ENCODE assay signal across 14 cellular contexts in the genomic region with DNA sequence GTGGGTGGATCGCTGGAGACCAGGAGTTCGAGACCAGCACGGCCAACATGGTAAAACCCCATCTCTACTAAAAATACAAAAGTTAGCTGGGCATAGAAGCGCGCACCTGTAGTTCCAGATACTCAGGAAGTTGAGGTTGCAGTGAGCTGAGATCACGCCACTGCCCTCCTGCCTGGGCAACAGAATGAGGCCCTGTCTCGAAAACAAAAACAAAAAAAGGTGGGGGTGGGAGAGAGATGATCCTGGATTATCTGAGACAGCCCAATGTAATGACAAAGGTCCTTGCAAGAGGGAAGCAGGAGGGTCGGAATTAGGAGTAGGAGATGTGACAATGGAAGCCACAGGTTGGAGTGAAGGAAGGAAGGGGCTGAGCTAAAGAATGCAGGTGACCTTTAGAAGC.
DNase-seq lines count a peak whose midpoint lies in the region; ATAC-seq, FAIRE-seq and TF ChIP-seq lines count a peak whose summit lies in the region.
"Had no signal": no experiment of that assay in that cellular context is flagged by ENCODE, and none has a peak within 500 bp of the region (broad histone marks: within the 10 kb centered on the region; RNA-seq: fewer than 3 reads in every experiment).

No MANE protein-coding gene starts in this region.

- intact Hi-C loops in left colon (cut with DNase I, micrococcal nuclease), result no loop called here

- no peak for TF ChIP-seq POLR2A in suprapubic skin (IDR thresholded peaks at IDR 0.05)

- no peaks in the 10 kb centered on the region for H3K9me3 Mint-ChIP-seq in T-helper 2 cell treated with Interferon-gamma antibody and Interleukin-4, amounts not matched to agents 5 μg/mL and 100 μg/mL, for 36 hours

- no peak for ATAC-seq in left colon
- ATAC-seq in GM18520 (IDR thresholded peaks at IDR 0.05; ENCODE audit: unreplicated experiment), result no peak
- ATAC-seq: SK-N-SH treated with all-trans-retinoic acid at 6 μM for 48 hours had no signal

- peak overlapping the region; percentile 88 for H3K27ac Mint-ChIP-seq in T-helper 2 cell treated with Interferon-gamma antibody and Interleukin-4, amounts not matched to agents 5 μg/mL and 100 μg/mL, for 36 hours

- H4K20me1 ChIP-seq in BLaER1 treated with 17β-estradiol and CSF1 and Interleukin-3, amounts not matched to agents 10 nM and 100 nM, result peaks cover 0 to 30% (median 4%) of the 10 kb centered on the region in 11 experiments; a peak in 10 of 22 replicates

- H3K9ac ChIP-seq in BLaER1 treated with 17β-estradiol and CSF1 and Interleukin-3, amounts not matched to agents 10 nM and 100 nM, result no peak overlapping the region

- DNase-seq in GM18507 (ENCODE audit: extremely low spot score, insufficient read length, low read depth) (no peak), left colon (peak; percentile 20 to 30), HuH-7.5 (ENCODE audit: low spot score) (no peak), suprapubic skin (ENCODE audit: low spot score in 2 of 2) (no peak), NCI-H2171 (lab: John Stamatoyannopoulos, UW) (no peak)
- DNase-seq in T-helper 2 cell treated with Interferon-gamma antibody and Interleukin-4, amounts not matched to agents 5 μg/mL and 100 μg/mL, for 36 hours (ENCODE audit: low spot score), result no peak
- DNase-seq: GDM1, left ventricle myocardium inferior, NCI-H146, NCI-H774 had no signal

- H3K27me3 Mint-ChIP-seq in T-helper 2 cell treated with Interferon-gamma antibody and Interleukin-4, amounts not matched to agents 5 μg/mL and 100 μg/mL, for 36 hours (ENCODE audit: low read depth), result no peaks in the 10 kb centered on the region

- TF ChIP-seq CTCF in suprapubic skin (IDR thresholded peaks at IDR 0.05), result no peak

- peak overlapping the region; percentile 78 for H3K4me3 Mint-ChIP-seq in T-helper 2 cell treated with Interferon-gamma antibody and Interleukin-4, amounts not matched to agents 5 μg/mL and 100 μg/mL, for 36 hours

- H3K4me1 ChIP-seq in BLaER1 treated with 17β-estradiol and CSF1 and Interleukin-3, amounts not matched to agents 10 nM and 100 nM, result peaks cover 27 to 38% (median 33%) of the 10 kb centered on the region in 10 experiments
- peaks cover 15% of the 10 kb centered on the region for H3K4me1 ChIP-seq in suprapubic skin

- H3K27ac ChIP-seq in BLaER1 treated with 17β-estradiol and CSF1 and Interleukin-3, amounts not matched to agents 10 nM and 100 nM, result no peak overlapping the region
- H3K27ac ChIP-seq in suprapubic skin, result no peak overlapping the region
- H3K27ac ChIP-seq: left ventricle myocardium inferior had no signal

- H3K27me3 ChIP-seq in BLaER1 treated with 17β-estradiol and CSF1 and Interleukin-3, amounts not matched to agents 10 nM and 100 nM, result no peaks in the 10 kb centered on the region
- no peaks in the 10 kb centered on the region for H3K27me3 ChIP-seq in suprapubic skin

- peak overlapping the region in 7 of 11 experiments; percentile 22 to 56 (median 27); a peak in 9 of 22 replicates for H3K4me2 ChIP-seq in BLaER1 treated with 17β-estradiol and CSF1 and Interleukin-3, amounts not matched to agents 10 nM and 100 nM

- H3K36me3 ChIP-seq in BLaER1 treated with 17β-estradiol and CSF1 and Interleukin-3, amounts not matched to agents 10 nM and 100 nM, result peaks cover 29 to 78% (median 63%) of the 10 kb centered on the region in 11 experiments
- peaks cover 25% of the 10 kb centered on the region for H3K36me3 ChIP-seq in suprapubic skin

- 79% methylated on average over 8 of the region's 8 CpGs for WGBS in suprapubic skin

- peaks cover 17% of the 10 kb centered on the region for H3K36me3 Mint-ChIP-seq in T-helper 2 cell treated with Interferon-gamma antibody and Interleukin-4, amounts not matched to agents 5 μg/mL and 100 μg/mL, for 36 hours (ENCODE audit: low read depth)

- peak; percentile 83 for FAIRE-seq in GM18507 (lab: Jason Lieb, UNC)
- FAIRE-seq: endometrium had no signal

- H3K4me1 Mint-ChIP-seq in T-helper 2 cell treated with Interferon-gamma antibody and Interleukin-4, amounts not matched to agents 5 μg/mL and 100 μg/mL, for 36 hours (ENCODE audit: low read depth), result peaks cover 51% of the 10 kb centered on the region

- H3K4me3 ChIP-seq in BLaER1 treated with 17β-estradiol and CSF1 and Interleukin-3, amounts not matched to agents 10 nM and 100 nM, result no peak overlapping the region
- no peak overlapping the region for H3K4me3 ChIP-seq in suprapubic skin
- H3K4me3 ChIP-seq: left ventricle myocardium inferior had no signal

- no peaks in the 10 kb centered on the region for H3K9me3 ChIP-seq in BLaER1 treated with 17β-estradiol and CSF1 and Interleukin-3, amounts not matched to agents 10 nM and 100 nM (replicated peaks in 1 of 11)
- H3K9me3 ChIP-seq in suprapubic skin, result no peaks in the 10 kb centered on the region
- H3K9me3 ChIP-seq: left ventricle myocardium inferior had no signal

- no peak for TF ChIP-seq EP300 in suprapubic skin (IDR thresholded peaks at IDR 0.05)

Comparison
In these comparisons a context has a peak if more than half of its experiments do, and no peak if none do; other contexts are left out.
1. DNase-seq: peak in left colon (2 of 2); none in GM18507 (single experiment), T-helper 2 cell treated with Interferon-gamma antibody and Interleukin-4, amounts not matched to agents 5 μg/mL and 100 μg/mL, for 36 hours (single experiment), HuH-7.5 (single experiment), suprapubic skin (0 of 2) and NCI-H2171 (single experiment).